27 cellular contexts compared by ENCODE assay signal in genomic region chr9:78572266-78572665, GRCh38.
"Had no signal": no experiment of that assay in that cellular context is flagged by ENCODE, and none has a peak within 500 bp of the region (broad histone marks: within the 10 kb centered on the region; RNA-seq: fewer than 3 reads in every experiment).

No MANE protein-coding gene starts in this region.

- H3K4me3 Mint-ChIP-seq: activated naive CD4-positive, alpha-beta T cell treated with anti-CD3 and anti-CD28 coated beads, Interleukin-2, amount 10 ng/mL, durations not matched to agents 7 days and 5 days; activated naive CD8-positive, alpha-beta T cell treated with anti-CD3 and anti-CD28 coated beads, Interleukin-2, amount 10 ng/mL, durations not matched to agents 7 days and 5 days; central memory CD8-positive, alpha-beta T cell; natural killer cell; neural progenitor cell; T-helper 1 cell treated with Interleukin-12 subunit alpha and Interleukin-12 subunit beta and Interleukin-4 antibody, amounts not matched to agents 30 μg/mL and 1 μg/mL, for 36 hours had no signal

- H3K27ac Mint-ChIP-seq: activated naive CD4-positive, alpha-beta T cell treated with anti-CD3 and anti-CD28 coated beads, Interleukin-2, amount 10 ng/mL, durations not matched to agents 7 days and 5 days; activated naive CD8-positive, alpha-beta T cell treated with anti-CD3 and anti-CD28 coated beads, Interleukin-2, amount 10 ng/mL, durations not matched to agents 7 days and 5 days; natural killer cell; neural progenitor cell; T-helper 1 cell treated with Interleukin-12 subunit alpha and Interleukin-12 subunit beta and Interleukin-4 antibody, amounts not matched to agents 30 μg/mL and 1 μg/mL, for 36 hours had no signal

- H3K36me3 Mint-ChIP-seq: activated naive CD4-positive, alpha-beta T cell treated with anti-CD3 and anti-CD28 coated beads, Interleukin-2, amount 10 ng/mL, durations not matched to agents 7 days and 5 days; activated naive CD8-positive, alpha-beta T cell treated with anti-CD3 and anti-CD28 coated beads, Interleukin-2, amount 10 ng/mL, durations not matched to agents 7 days and 5 days; natural killer cell; neural progenitor cell had no signal

- H2AFZ ChIP-seq: neural progenitor cell, parathyroid adenoma had no signal

- H3K27ac ChIP-seq: epithelial cell of prostate, esophagus squamous epithelium, neural progenitor cell, parathyroid adenoma, psoas muscle, right atrium auricular region, tibial nerve, VCaP had no signal

- DNase-seq: activated CD4-positive, alpha-beta T cell treated with anti-CD3 and anti-CD28 coated beads for 48 hours; activated CD4-positive, alpha-beta T cell treated with anti-CD3 and anti-CD28 coated beads, Interleukin-2, amount 50 U/mL, for 48 hours; activated CD8-positive, alpha-beta memory T cell treated with anti-CD3 and anti-CD28 coated beads, Interleukin-2, amount 50 U/mL, for 4 hours; activated gamma-delta T cell; activated naive CD4-positive, alpha-beta T cell treated with anti-CD3 and anti-CD28 coated beads, Interleukin-2, amount 10 ng/mL, durations not matched to agents 7 days and 5 days; activated naive CD8-positive, alpha-beta T cell treated with anti-CD3 and anti-CD28 coated beads, Interleukin-2, amount 10 ng/mL, durations not matched to agents 7 days and 5 days; activated T-cell treated with anti-CD3 and anti-CD28 coated beads, Interleukin-2, amount 50 U/mL, for 1 hour; amniotic stem cell; dermis blood vessel endothelial cell; effector CD4-positive, alpha-beta T cell; esophagus squamous epithelium; left cardiac atrium; left ventricle myocardium superior; natural killer cell; occipital lobe; psoas muscle; stimulated activated CD4-positive, alpha-beta T cell treated with anti-CD3 and anti-CD28 coated beads, Interleukin-15, amount 100 ng/mL, for 24 hours; stimulated activated naive CD4-positive, alpha-beta T cell treated with Interleukin-2 at 50 U/mL for 16 hours; T-helper 9 cell had no signal

- ATAC-seq: left cardiac atrium, left ventricle myocardium superior, natural killer cell had no signal

- H3K4me3 ChIP-seq: esophagus squamous epithelium, neural progenitor cell, psoas muscle, right atrium auricular region, tibial nerve had no signal

- H3K9me3 Mint-ChIP-seq: activated naive CD4-positive, alpha-beta T cell treated with anti-CD3 and anti-CD28 coated beads, Interleukin-2, amount 10 ng/mL, durations not matched to agents 7 days and 5 days; activated naive CD8-positive, alpha-beta T cell treated with anti-CD3 and anti-CD28 coated beads, Interleukin-2, amount 10 ng/mL, durations not matched to agents 7 days and 5 days; central memory CD8-positive, alpha-beta T cell; natural killer cell; T-helper 1 cell treated with Interleukin-12 subunit alpha and Interleukin-12 subunit beta and Interleukin-4 antibody, amounts not matched to agents 30 μg/mL and 1 μg/mL, for 36 hours had no signal

- H3K27me3 Mint-ChIP-seq: activated naive CD4-positive, alpha-beta T cell treated with anti-CD3 and anti-CD28 coated beads, Interleukin-2, amount 10 ng/mL, durations not matched to agents 7 days and 5 days; central memory CD8-positive, alpha-beta T cell had no signal

- H3K4me1 Mint-ChIP-seq: activated naive CD4-positive, alpha-beta T cell treated with anti-CD3 and anti-CD28 coated beads, Interleukin-2, amount 10 ng/mL, durations not matched to agents 7 days and 5 days; activated naive CD8-positive, alpha-beta T cell treated with anti-CD3 and anti-CD28 coated beads, Interleukin-2, amount 10 ng/mL, durations not matched to agents 7 days and 5 days; central memory CD8-positive, alpha-beta T cell; natural killer cell had no signal

- H3K27me3 ChIP-seq: esophagus squamous epithelium, neural progenitor cell, right atrium auricular region had no signal

- H3K9ac ChIP-seq: neural progenitor cell, parathyroid adenoma had no signal

- H3K36me3 ChIP-seq: esophagus squamous epithelium, neural progenitor cell, right atrium auricular region, tibial nerve had no signal

- H3K4me1 ChIP-seq: parathyroid adenoma, right atrium auricular region, tibial nerve had no signal

- H3K9me3 ChIP-seq: esophagus squamous epithelium, psoas muscle, right atrium auricular region, tibial nerve had no signal

- H3K79me2 ChIP-seq: parathyroid adenoma had no signal
